Comparison of ENCODE assay signal across 10 cellular contexts in genomic region chr3:187736418-187736871, GRCh38. TPM values are rescaled to one million over a fixed set of nuclear protein-coding genes. Genes with fewer than 3 reads are reported as not detected.
DNase-seq lines count a peak whose midpoint lies in the region; ATAC-seq, FAIRE-seq and TF ChIP-seq lines count a peak whose summit lies in the region.
"Had no signal": no experiment of that assay in that cellular context is flagged by ENCODE, and none has a peak within 500 bp of the region (broad histone marks: within the 10 kb centered on the region; RNA-seq: fewer than 3 reads in every experiment).

No MANE protein-coding gene starts in this region.

- H3K9me3 Mint-ChIP-seq in natural killer cell treated with Interleukin-12 subunit alpha and Interleukin-12 subunit beta and Interleukin-15 and Interleukin-18, amount 100 ng/mL, for 72 hours, result no peaks in the 10 kb centered on the region

- H3K4me2 ChIP-seq in OCI-LY1 (ENCODE audit: low read length) (peak overlapping the region; percentile 83), H1 (ENCODE audit: insufficient read depth in 1 of 2, low read depth in 2 of 2, low read length in 2 of 2) (peak overlapping the region in 1 of 2 experiments; percentile 90; a peak in 1 of 4 replicates)

- H2BK12ac ChIP-seq in H1 (ENCODE audit: low read depth, low read length), result 0 out of 2 replicates have a peak overlapping the region, but pooled peaks have one; percentile 5

- H3K4me3 ChIP-seq in OCI-LY1 (ENCODE audit: low read depth, low read length, poor library complexity, severe bottlenecking) (peak overlapping the region; percentile 77), H1 (ENCODE audit: extremely low read depth in 1 of 4, insufficient read depth in 2 of 4, low read depth in 3 of 4, low read length in 4 of 4) (peak overlapping the region in 1 of 4 experiments; percentile 88; a peak in 3 of 8 replicates)

- no peak for TF ChIP-seq POLR2A in H1 (IDR thresholded peaks at IDR 0.05; ENCODE audit: control extremely low read depth in 1 of 2, low read depth in 2 of 2, low read length in 2 of 2)

- H3K36me3 Mint-ChIP-seq in natural killer cell treated with Interleukin-12 subunit alpha and Interleukin-12 subunit beta and Interleukin-15 and Interleukin-18, amount 100 ng/mL, for 72 hours, result peaks cover 19% of the 10 kb centered on the region

- POLR2A ChIA-PET in H1 (lab: Charles Lee; ENCODE audit: partially characterized antibody), result interaction anchor here (0.7 to 1.1 kb wide), 2 partner anchors 26 to 1223 kb away, joined by 3 read pairs; no protein-coding TSS in a partner anchor

- FAIRE-seq in H1 (lab: Jason Lieb, UNC), result no peak

- H3F3A ChIP-seq in OCI-LY1 (ENCODE audit: insufficient read depth, low read length), result peaks cover 13% of the 10 kb centered on the region

- no peak overlapping the region for H2AFZ ChIP-seq in OCI-LY1 (ENCODE audit: low read length)
- no peak overlapping the region for H2AFZ ChIP-seq in H1 (ENCODE audit: low read length)

- ATAC-seq in natural killer cell treated with Interleukin-12 subunit alpha and Interleukin-12 subunit beta and Interleukin-15 and Interleukin-18, amount 100 ng/mL, for 72 hours, result no peak
- ATAC-seq in GM21717 (IDR thresholded peaks at IDR 0.05; ENCODE audit: unreplicated experiment), result no peak

- peaks cover 98% of the 10 kb centered on the region for H3K4me1 ChIP-seq in OCI-LY1 (ENCODE audit: insufficient read depth, low read length, severe bottlenecking)
- peaks cover 0 to 19% (median 6%) of the 10 kb centered on the region in 4 experiments; a peak in 5 of 7 replicates for H3K4me1 ChIP-seq in H1 (replicated peaks in 1 of 4; ENCODE audit: control insufficient read depth in 3 of 4, insufficient read depth in 4 of 4, low read length in 3 of 4)

- no peak overlapping the region for H4K5ac ChIP-seq in H1 (ENCODE audit: insufficient read length, low read depth, low read length)

- CTCF ChIA-PET in H1 (lab: Charles Lee; ENCODE audit: partially characterized antibody), result interaction anchor here (0.7 to 6.4 kb wide), 6 partner anchors 10 to 1218 kb away, joined by 3 to 107 read pairs (median 8); no protein-coding TSS in a partner anchor

- H3K9ac ChIP-seq in OCI-LY1 (ENCODE audit: low read length) (peak overlapping the region; percentile 82), H1 (replicated peaks in 1 of 4; ENCODE audit: extremely low read depth in 1 of 4, low read depth in 3 of 4, low read length in 3 of 4) (no peak overlapping the region)

- H3K18ac ChIP-seq in H1 (ENCODE audit: extremely low read depth, low read length), result no peak overlapping the region

- no peak overlapping the region; the same call in 1 of the 2 replicates for H4K8ac ChIP-seq in H1 (ENCODE audit: extremely low read depth, insufficient read depth, low read length)

- TF ChIP-seq CTCF in OCI-LY1 (IDR thresholded peaks at IDR 0.05; ENCODE audit: low read length), result no peak
- no peak for TF ChIP-seq CTCF in H1 (IDR thresholded peaks at IDR 0.05; ENCODE audit: control extremely low read depth in 1 of 3, insufficient read depth in 1 of 3, low read depth in 1 of 3, low read length in 3 of 3)

- WGBS in H1 (ENCODE audit: extremely low coverage in 1 of 2, insufficient coverage in 1 of 2, insufficient read length in 1 of 2, insufficient replicate concordance in 2 of 2, low coverage in 1 of 2, low lambda C conversion rate in 2 of 2, missing lambda C conversion rate in 1 of 2), 2 experiments, result 77% methylated on average over 8 of the region's 8 CpGs; no CpG with 5 or more reads in 1 of the 2 experiments

- H3K27ac Mint-ChIP-seq in natural killer cell treated with Interleukin-12 subunit alpha and Interleukin-12 subunit beta and Interleukin-15 and Interleukin-18, amount 100 ng/mL, for 72 hours, result peak overlapping the region; percentile 99 to 100

- H3K36me3 ChIP-seq in OCI-LY1 (ENCODE audit: insufficient read depth, low read length), result peaks cover 98% of the 10 kb centered on the region
- H3K36me3 ChIP-seq in H1 (ENCODE audit: control insufficient read depth in 2 of 4, insufficient read depth in 4 of 4, low read length in 3 of 4), result peaks cover 0 to 10% (median 6%) of the 10 kb centered on the region in 4 experiments; a peak in 5 of 8 replicates

- H3K9me3 ChIP-seq in OCI-LY1 (ENCODE audit: low read length) (no peaks in the 10 kb centered on the region), H1 (ENCODE audit: insufficient read depth in 2 of 2, low read depth in 1 of 2, low read length in 1 of 2) (no peaks in the 10 kb centered on the region)

- H3K27me3 Mint-ChIP-seq in natural killer cell treated with Interleukin-12 subunit alpha and Interleukin-12 subunit beta and Interleukin-15 and Interleukin-18, amount 100 ng/mL, for 72 hours, result no peaks in the 10 kb centered on the region

- H2BK5ac ChIP-seq in H1 (ENCODE audit: low read depth, low read length), result no peak overlapping the region

- H3K4me3 Mint-ChIP-seq in natural killer cell treated with Interleukin-12 subunit alpha and Interleukin-12 subunit beta and Interleukin-15 and Interleukin-18, amount 100 ng/mL, for 72 hours, result peak overlapping the region; percentile 99

- H3K4ac ChIP-seq in H1 (replicated peaks; ENCODE audit: insufficient read length, low read depth, low read length), result no peak overlapping the region

- no peak for TF ChIP-seq EP300 in H1 (IDR thresholded peaks at IDR 0.05; ENCODE audit: borderline replicate concordance in 1 of 2, low read depth in 2 of 2, low read length in 2 of 2)

- H3K79me2 ChIP-seq in OCI-LY1 (ENCODE audit: insufficient read depth, low read length), result peaks cover 73% of the 10 kb centered on the region
- no peaks in the 10 kb centered on the region for H3K79me2 ChIP-seq in H1 (ENCODE audit: control insufficient read depth in 1 of 2, insufficient read depth in 2 of 2, low read length in 2 of 2)

- H3K23me2 ChIP-seq in H1 (ENCODE audit: low read depth, low read length), result peaks cover 24% of the 10 kb centered on the region

- no peak overlapping the region for H3K14ac ChIP-seq in H1 (ENCODE audit: insufficient read length)

- peaks cover 48 to 61% of the 10 kb centered on the region in 2 donors for H3K4me1 Mint-ChIP-seq in natural killer cell treated with Interleukin-12 subunit alpha and Interleukin-12 subunit beta and Interleukin-15 and Interleukin-18, amount 100 ng/mL, for 72 hours (ENCODE audit: low read depth in 2 of 2)

- H4K20me1 ChIP-seq in OCI-LY1 (ENCODE audit: insufficient read depth, low read length) (no peaks in the 10 kb centered on the region), H1 (replicated peaks in 1 of 2; ENCODE audit: control insufficient read depth in 1 of 2, insufficient read depth in 2 of 2, low read length in 2 of 2) (no peaks in the 10 kb centered on the region)

- H2BK120ac ChIP-seq in H1 (replicated peaks; ENCODE audit: low read depth, low read length), result no peak overlapping the region

- H4K91ac ChIP-seq in H1 (replicated peaks; ENCODE audit: insufficient read length, low read length), result no peak overlapping the region

- no peak overlapping the region for H3K23ac ChIP-seq in H1 (ENCODE audit: insufficient read length)

- H3K27ac ChIP-seq in OCI-LY1 (ENCODE audit: low read depth, low read length, poor library complexity, severe bottlenecking) (peak overlapping the region; percentile 93), H1 (ENCODE audit: low read depth, low read length) (no peak overlapping the region)

- TF ChIP-seq RAD21 in H1 (IDR thresholded peaks at IDR 0.05 in 1 of 2, conservative IDR thresholded peaks at IDR 0.05 in 1 of 2; ENCODE audit: low read depth in 2 of 2, low read length in 2 of 2), result no peak

- H3K9me2 ChIP-seq in OCI-LY1 (ENCODE audit: low read depth, low read length), result no peaks in the 10 kb centered on the region

- H2BK15ac ChIP-seq in H1 (ENCODE audit: low read length), result no peak overlapping the region

- H3K56ac ChIP-seq in H1 (replicated peaks; ENCODE audit: insufficient read length, low read depth, low read length), result no peak overlapping the region

- no peaks in the 10 kb centered on the region for H3K27me3 ChIP-seq in OCI-LY1 (ENCODE audit: insufficient read depth, low read length)
- peaks cover 0 to 10% (median 6%) of the 10 kb centered on the region in 4 experiments; a peak in 3 of 7 replicates for H3K27me3 ChIP-seq in H1 (replicated peaks in 1 of 4; ENCODE audit: control insufficient read depth in 3 of 4, extremely low read depth in 1 of 4, insufficient read depth in 3 of 4, low read length in 3 of 4)

- peak; percentile 82 for DNase-seq in CD1c-positive myeloid dendritic cell (ENCODE audit: extremely low spot score)
- DNase-seq in H1 (ENCODE audit: low read depth in 1 of 2, low spot score in 2 of 2), result no peak
- DNase-seq in natural killer cell treated with Interleukin-12 subunit alpha and Interleukin-12 subunit beta and Interleukin-15 and Interleukin-18, amount 100 ng/mL, for 72 hours (ENCODE audit: low spot score), result peak; percentile 80
- DNase-seq in NCI-H446 treated with DMSO at 0.1 percent for 48 hours (lab: John Stamatoyannopoulos, UW), result no peak
- DNase-seq in NCI-H1694 (lab: John Stamatoyannopoulos, UW), result no peak
- DNase-seq in NCI-H2029 (lab: John Stamatoyannopoulos, UW), result no peak
- DNase-seq: NCI-H69 had no signal

- H2AK5ac ChIP-seq in H1 (ENCODE audit: low read depth, low read length), result no peak overlapping the region

- no peak overlapping the region for H2BK20ac ChIP-seq in H1 (ENCODE audit: low read length)

- H3K79me1 ChIP-seq in H1 (ENCODE audit: low read depth, low read length), result no peaks in the 10 kb centered on the region

RNA-seq across cellular contexts. Expression of gene BCL6, which starts 8.8 kb away (rescaled TPM):
- 8.7 and 10.4 TPM in 2 replicates for total RNA-seq in H1 (2021; fragmentation: NEBNext Ultra II Directional; extraction: Animal tissue kit (Norgen Biotek cat#: 25700))
- polyA plus RNA-seq in H1 (2011; rRNA removed), result 5.7 and 9.4 TPM in 2 replicates
- polyA plus RNA-seq in H1 (2011; cell fraction: cytosol; rRNA removed), result 8.0 TPM
- polyA plus RNA-seq in H1 (2011; cell fraction: nucleus; rRNA removed), result 29.9 TPM
- 11.7 to 15.2 TPM (median 14.1 TPM) in 4 replicates for polyA plus RNA-seq in H1 (2012, experiment 1 of 2)
- 2.8 TPM for polyA plus RNA-seq in H1 (2012, experiment 2 of 2)
- 4.0 TPM for polyA plus RNA-seq in H1 (2013, experiment 1 of 2)
- 3.6 TPM for polyA plus RNA-seq in H1 (2013, experiment 2 of 2)
- 5.8 and 12.6 TPM in 2 replicates for polyA minus RNA-seq in H1 (2011; rRNA and poly(A)+ RNA removed)
- polyA minus RNA-seq in H1 (2011; cell fraction: cytosol; rRNA and poly(A)+ RNA removed), result 7.0 TPM
- polyA minus RNA-seq in H1 (2011; cell fraction: nucleus; rRNA and poly(A)+ RNA removed), result 10.8 TPM
- 100 to 1,000 TPM in 1 of 2 donors, 10 to 100 TPM in 1; 67.8 to 158 TPM for total RNA-seq in natural killer cell treated with Interleukin-12 subunit alpha and Interleukin-12 subunit beta and Interleukin-15 and Interleukin-18, amount 100 ng/mL, for 72 hours

RNA-seq across cellular contexts. Expression of gene RTP2, which starts 34.1 kb away (rescaled TPM):
- total RNA-seq in H1 (2021; fragmentation: NEBNext Ultra II Directional; extraction: Animal tissue kit (Norgen Biotek cat#: 25700)), result not detected in 2 replicates
- polyA plus RNA-seq in H1 (2011; rRNA removed), result not detected in 2 replicates
- polyA plus RNA-seq in H1 (2011; cell fraction: cytosol; rRNA removed), result not detected
- polyA plus RNA-seq in H1 (2011; cell fraction: nucleus; rRNA removed), result not detected
- not detected in 4 replicates for polyA plus RNA-seq in H1 (2012, experiment 1 of 2)
- polyA plus RNA-seq in H1 (2012, experiment 2 of 2), result not detected
- not detected for polyA plus RNA-seq in H1 (2013, experiment 1 of 2)
- not detected for polyA plus RNA-seq in H1 (2013, experiment 2 of 2)
- not detected in 2 replicates for polyA minus RNA-seq in H1 (2011; rRNA and poly(A)+ RNA removed)
- not detected for polyA minus RNA-seq in H1 (2011; cell fraction: cytosol; rRNA and poly(A)+ RNA removed)
- polyA minus RNA-seq in H1 (2011; cell fraction: nucleus; rRNA and poly(A)+ RNA removed), result not detected
- total RNA-seq in natural killer cell treated with Interleukin-12 subunit alpha and Interleukin-12 subunit beta and Interleukin-15 and Interleukin-18, amount 100 ng/mL, for 72 hours, result not detected
- total RNA-seq: epithelial cell of proximal tubule had no signal

Comparison
In these comparisons a context has a peak if more than half of its experiments do, and no peak if none do; other contexts are left out.
1. DNase-seq: peak in CD1c-positive myeloid dendritic cell (single experiment) and natural killer cell treated with Interleukin-12 subunit alpha and Interleukin-12 subunit beta and Interleukin-15 and Interleukin-18, amount 100 ng/mL, for 72 hours (single experiment); none in H1 (0 of 2), NCI-H446 treated with DMSO at 0.1 percent for 48 hours (single experiment), NCI-H1694 (single experiment) and NCI-H2029 (single experiment).